8 cellular contexts compared by ENCODE assay signal in the genomic region with DNA sequence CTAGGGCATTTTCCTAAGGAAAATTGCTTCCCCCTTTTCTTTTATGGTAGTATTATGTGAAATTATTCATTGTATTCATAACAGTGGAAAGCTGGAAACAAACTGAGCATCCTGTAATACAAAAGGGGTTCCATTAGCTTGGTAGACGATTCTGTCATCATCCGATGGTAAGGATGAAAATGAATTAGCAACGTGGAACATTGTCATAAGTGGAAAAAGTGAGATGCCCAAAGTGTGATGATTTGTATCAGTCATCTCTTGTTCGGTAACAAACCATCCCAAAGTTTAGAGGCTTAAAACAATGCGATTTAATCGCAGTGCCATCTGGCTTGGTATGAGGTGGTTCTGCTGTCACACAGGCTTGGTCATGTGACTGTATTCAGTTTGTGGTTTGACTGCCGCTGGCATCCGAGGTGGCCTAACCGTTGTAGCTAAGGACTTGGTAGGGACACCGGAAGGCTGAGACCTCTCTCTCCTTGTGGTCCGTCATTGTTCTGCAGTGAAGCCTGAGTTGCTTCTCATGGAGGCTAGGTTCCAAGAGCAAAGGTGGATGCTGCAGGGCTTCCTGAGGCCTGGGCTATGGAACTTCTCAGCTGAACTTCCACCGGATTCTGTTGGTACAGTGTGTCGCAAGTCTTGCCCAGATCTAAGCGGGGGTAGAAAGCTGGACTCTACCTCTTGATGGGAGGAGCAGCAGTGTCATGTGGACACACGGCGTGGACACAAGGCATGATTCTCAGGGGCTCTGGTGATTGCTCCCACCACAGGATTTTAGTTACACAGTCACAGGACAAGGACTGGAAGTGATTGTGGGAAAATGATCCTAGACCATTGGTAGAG. TPM values are rescaled to one million over a fixed set of nuclear protein-coding genes. Genes with fewer than 3 reads are reported as not detected.
DNase-seq lines count a peak whose midpoint lies in the region; ATAC-seq lines count a peak whose summit lies in the region.

No MANE protein-coding gene starts in this region.

- no peak overlapping the region for H3K4me2 ChIP-seq in trophoblast cell (ENCODE audit: low read length)

- H3K4ac ChIP-seq in trophoblast cell (ENCODE audit: low read depth, low read length) = peak overlapping the region; percentile 77

- peak overlapping the region; percentile 2 for H2AFZ ChIP-seq in trophoblast cell (ENCODE audit: insufficient read depth, low read length, poor library complexity)

- H2BK120ac ChIP-seq in trophoblast cell (ENCODE audit: insufficient read depth, low read length, poor library complexity) = no peak overlapping the region

- no peak overlapping the region for H3K27ac ChIP-seq in trophoblast cell (ENCODE audit: low read depth, low read length)

- no peak overlapping the region for H2BK12ac ChIP-seq in trophoblast cell (ENCODE audit: low read length)

- no peaks in the 10 kb centered on the region for H3K9me3 ChIP-seq in trophoblast cell (ENCODE audit: insufficient read depth, low read depth, low read length)

- peak; percentile 34 for DNase-seq in CD1c-positive myeloid dendritic cell (ENCODE audit: extremely low spot score)
- peak; percentile 44 for DNase-seq in RPMI7951 (ENCODE audit: low read depth)
- peak; percentile 62 for DNase-seq in activated naive CD4-positive, alpha-beta T cell treated with Interleukin-2 at 50 U/mL for 16 hours
- DNase-seq in trophoblast cell = peak in 1 of 2 donors; percentile 9
- DNase-seq in NCI-H69 (lab: John Stamatoyannopoulos, UW) = no peak
- DNase-seq in NK-92 (lab: John Stamatoyannopoulos, UW; ENCODE audit: unreplicated experiment) = no peak
- no peak for DNase-seq in G401 (ENCODE audit: low spot score)

- no peak overlapping the region for H4K12ac ChIP-seq in trophoblast cell (ENCODE audit: low read depth, low read length)

- no peak overlapping the region for H2BK5ac ChIP-seq in trophoblast cell (ENCODE audit: low read depth, low read length, poor library complexity)

- no peak for ATAC-seq in HG03039 (IDR thresholded peaks at IDR 0.05; ENCODE audit: unreplicated experiment)

- no peak overlapping the region for H3K14ac ChIP-seq in trophoblast cell (ENCODE audit: low read length)

- H2AK5ac ChIP-seq in trophoblast cell (ENCODE audit: low read length) = no peak overlapping the region

- in situ Hi-C loops in G401 (cut with HindIII; ENCODE audit: low sequenced_read_pairs) = no loop called here

- H3K18ac ChIP-seq in trophoblast cell (ENCODE audit: low read length) = peak overlapping the region; percentile 10

- H3K27me3 ChIP-seq in trophoblast cell (ENCODE audit: insufficient read depth, low read length) = no peaks in the 10 kb centered on the region

- no peak overlapping the region for H4K8ac ChIP-seq in trophoblast cell (ENCODE audit: low read depth, low read length)

- H3K4me1 ChIP-seq in trophoblast cell (ENCODE audit: control insufficient read depth in 1 of 2, insufficient read depth in 2 of 2, low read length in 2 of 2) = peaks cover 35 to 46% of the 10 kb centered on the region in 2 experiments

- H3K79me2 ChIP-seq in trophoblast cell (ENCODE audit: control insufficient read depth, insufficient read depth, low read length, poor library complexity) = peaks cover 28% of the 10 kb centered on the region

- no CpG with 5 or more reads among the region's 16 CpGs for WGBS in trophoblast cell (ENCODE audit: extremely low coverage, insufficient coverage, insufficient read length)

- H3K79me1 ChIP-seq in trophoblast cell (ENCODE audit: low read length) = peaks cover 2% of the 10 kb centered on the region

- no peak overlapping the region for H3K4me3 ChIP-seq in trophoblast cell (ENCODE audit: low read depth, low read length)

- H3K23ac ChIP-seq in trophoblast cell (ENCODE audit: low read length) = no peak overlapping the region

- no peak overlapping the region for H4K91ac ChIP-seq in trophoblast cell (ENCODE audit: low read depth, low read length)

- H3K9ac ChIP-seq in trophoblast cell (ENCODE audit: low read length) = no peak overlapping the region

- H3K36me3 ChIP-seq in trophoblast cell (ENCODE audit: control insufficient read depth in 1 of 2, insufficient read depth in 2 of 2, low read length in 2 of 2) = peaks cover 2 to 4% of the 10 kb centered on the region in 2 experiments

RNA-seq across cellular contexts. Expression of a gene that starts 36.2 kb away (rescaled TPM):
- total RNA-seq in RPMI7951 (2014; rRNA removed; shearing (Covaris generic)) = 6.6 and 6.7 TPM in 2 replicates
- 49.8 and 53.0 TPM in 2 replicates for polyA plus RNA-seq in trophoblast cell (2013)
- 32.4 and 55.9 TPM in 2 replicates for total RNA-seq in G401 (2014; rRNA removed; shearing (Covaris generic))

Comparison
In these comparisons a context has a peak if more than half of its experiments do, and no peak if none do; other contexts are left out.
1. DNase-seq: peak in CD1c-positive myeloid dendritic cell (single experiment), RPMI7951 (single experiment) and activated naive CD4-positive, alpha-beta T cell treated with Interleukin-2 at 50 U/mL for 16 hours (single experiment); none in NCI-H69 (single experiment), NK-92 (single experiment) and G401 (single experiment).